Comparison of ENCODE assay signal across 9 cellular contexts in the genomic region with DNA sequence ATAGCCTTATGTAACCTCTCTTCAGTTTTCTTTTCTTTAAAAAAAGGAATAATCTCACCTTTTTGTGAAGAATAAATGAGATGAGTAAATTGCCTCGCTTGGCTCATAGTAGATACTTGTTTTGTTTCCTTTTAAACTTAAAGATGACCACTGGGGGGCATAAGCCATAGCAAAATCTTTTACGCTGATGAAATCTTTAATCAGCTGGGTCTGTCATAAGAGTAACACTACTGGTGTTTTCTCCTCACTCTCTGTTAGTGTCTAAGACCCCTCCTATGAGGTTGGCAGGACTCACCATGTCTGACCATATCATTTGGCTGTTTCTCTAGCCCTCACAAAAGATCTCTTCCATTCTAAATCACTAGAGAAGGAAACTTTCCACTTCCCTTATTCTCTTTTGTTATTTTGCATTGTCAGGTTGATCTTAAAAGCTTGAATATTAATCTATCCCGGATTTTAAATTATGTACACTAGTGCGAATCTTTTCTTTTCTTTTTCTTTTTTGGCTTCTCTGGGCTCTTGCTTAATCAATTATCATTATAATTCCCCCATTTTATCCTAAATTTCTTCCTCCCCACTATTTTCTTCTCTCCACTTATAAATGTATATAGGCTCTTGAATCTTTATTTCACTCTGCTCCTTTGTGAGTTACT. TPM values are rescaled to one million over a fixed set of nuclear protein-coding genes. Genes with fewer than 3 reads are reported as not detected.
A peak's percentile ranks its signal among the peaks of the same experiment; 100 is the strongest.
DNase-seq lines count a peak whose midpoint lies in the region; ATAC-seq and TF ChIP-seq lines count a peak whose summit lies in the region.
"Had no signal": no experiment of that assay in that cellular context is flagged by ENCODE, and none has a peak within 500 bp of the region (broad histone marks: within the 10 kb centered on the region; RNA-seq: fewer than 3 reads in every experiment).

No MANE protein-coding gene starts in this region.

- no peaks in the 10 kb centered on the region for H3K9me3 Mint-ChIP-seq in CD4-positive, CD25-positive, alpha-beta regulatory T cell

- TF ChIP-seq POLR2A in uterus (IDR thresholded peaks at IDR 0.05): no peak

- intact Hi-C loops in uterus (cut with DNase I; ENCODE audit: low total_unique reads): no loop called here

- no peak overlapping the region for H3K27ac ChIP-seq in CD4-positive, CD25-positive, alpha-beta regulatory T cell (ENCODE audit: insufficient read depth, low read length, poor library complexity, severe bottlenecking)
- H3K27ac ChIP-seq in uterus (no peak overlapping the region), substantia nigra (ENCODE audit: low read depth, low read length, poor library complexity, severe bottlenecking) (no peak overlapping the region)
- H3K27ac ChIP-seq: neutrophil had no signal

- H3K27ac Mint-ChIP-seq in CD4-positive, CD25-positive, alpha-beta regulatory T cell: peak overlapping the region; percentile 45 to 84 (median 83)

- TF ChIP-seq CTCF in foreskin fibroblast (IDR thresholded peaks at IDR 0.05; ENCODE audit: low read depth, low read length) (peak; percentile 37), uterus (IDR thresholded peaks at IDR 0.05) (peak; percentile 20 to 40 (median 34))

- H3K4me3 ChIP-seq in CD4-positive, CD25-positive, alpha-beta regulatory T cell (ENCODE audit: low read depth, low read length): no peak overlapping the region
- no peak overlapping the region for H3K4me3 ChIP-seq in foreskin fibroblast (ENCODE audit: low read depth in 1 of 2, low read length in 2 of 2)
- H3K4me3 ChIP-seq in uterus: no peak overlapping the region

- no peaks in the 10 kb centered on the region for H3K27me3 ChIP-seq in CD4-positive, CD25-positive, alpha-beta regulatory T cell (ENCODE audit: control insufficient read depth, insufficient read depth, low read length)
- H3K27me3 ChIP-seq in uterus: no peaks in the 10 kb centered on the region
- H3K27me3 ChIP-seq: neutrophil had no signal

- H3K4me3 Mint-ChIP-seq in CD4-positive, CD25-positive, alpha-beta regulatory T cell: no peak overlapping the region

- no peaks in the 10 kb centered on the region for H3K36me3 Mint-ChIP-seq in CD4-positive, CD25-positive, alpha-beta regulatory T cell

- no peaks in the 10 kb centered on the region for H3K27me3 Mint-ChIP-seq in CD4-positive, CD25-positive, alpha-beta regulatory T cell

- H3K4me1 Mint-ChIP-seq in CD4-positive, CD25-positive, alpha-beta regulatory T cell: peaks cover 9 to 25% (median 10%) of the 10 kb centered on the region in 4 donors

- DNase-seq in CD4-positive, CD25-positive, alpha-beta regulatory T cell: peak in 2 of 3 donors; percentile 67 to 77
- peak; percentile 52 for DNase-seq in H4 (ENCODE audit: low spot score)
- peak; percentile 76 for DNase-seq in SW480 (ENCODE audit: low spot score)
- peak; percentile 21 to 65 for DNase-seq in foreskin fibroblast
- DNase-seq in uterus: no peak
- no peak for DNase-seq in substantia nigra (lab: John Stamatoyannopoulos, UW)
- no peak for DNase-seq in cortex of kidney (lab: John Stamatoyannopoulos, UW)

- H3K36me3 ChIP-seq in CD4-positive, CD25-positive, alpha-beta regulatory T cell (ENCODE audit: control insufficient read depth, insufficient read depth, low read length): no peaks in the 10 kb centered on the region
- H3K36me3 ChIP-seq in uterus: no peaks in the 10 kb centered on the region
- H3K36me3 ChIP-seq: neutrophil had no signal

- no peaks in the 10 kb centered on the region for H3K9me3 ChIP-seq in CD4-positive, CD25-positive, alpha-beta regulatory T cell (ENCODE audit: control insufficient read depth in 2 of 2, low read length in 2 of 2)
- no peaks in the 10 kb centered on the region for H3K9me3 ChIP-seq in uterus
- H3K9me3 ChIP-seq: neutrophil had no signal

- H3K4me1 ChIP-seq in CD4-positive, CD25-positive, alpha-beta regulatory T cell (ENCODE audit: control insufficient read depth, insufficient read depth, low read length, poor library complexity, severe bottlenecking): no peaks in the 10 kb centered on the region
- H3K4me1 ChIP-seq in uterus: no peaks in the 10 kb centered on the region

- peak; percentile 83 to 87 for ATAC-seq in CD4-positive, CD25-positive, alpha-beta regulatory T cell (ENCODE audit: low read depth in 2 of 2)
- no peak for ATAC-seq in GM19351 (IDR thresholded peaks at IDR 0.05; ENCODE audit: unreplicated experiment)

RNA-seq across cellular contexts. Expression of gene STAG3, which starts 12.5 kb away (rescaled TPM):
- total RNA-seq in CD4-positive, CD25-positive, alpha-beta regulatory T cell: 6.2 TPM
- polyA plus RNA-seq in CD4-positive, CD25-positive, alpha-beta regulatory T cell: 1 to 10 TPM in 1 of 4 donors, under 1 TPM in 3; 0.53 to 4.0 (median 0.77) TPM
- 0.35 TPM in 1 of 2 replicates, not detected in the other for total RNA-seq in H4 (2014; rRNA removed; shearing (Covaris generic))
- total RNA-seq in uterus: 1 to 10 TPM in 1 of 4 donors, under 1 TPM in 1, not detected in 2; 0.49 to 2.5 TPM

RNA-seq across cellular contexts. Expression of gene GPC2, which starts 13.0 kb away (rescaled TPM):
- 7.0 TPM for total RNA-seq in CD4-positive, CD25-positive, alpha-beta regulatory T cell
- under 1 TPM in 3 of 4 donors, not detected in 1; 0.16 to 0.27 (median 0.23) TPM for polyA plus RNA-seq in CD4-positive, CD25-positive, alpha-beta regulatory T cell
- 0.95 and 3.6 TPM in 2 replicates for total RNA-seq in H4 (2014; rRNA removed; shearing (Covaris generic))
- total RNA-seq in uterus: 1 to 10 TPM in 2 of 4 donors, under 1 TPM in 1, not detected in 1; under 0.01 to 9.3 (median 4.5) TPM

RNA-seq across cellular contexts. Expression of gene GAL3ST4, which starts 21.8 kb away (rescaled TPM):
- 6.1 TPM for total RNA-seq in CD4-positive, CD25-positive, alpha-beta regulatory T cell
- polyA plus RNA-seq in CD4-positive, CD25-positive, alpha-beta regulatory T cell: 1 to 10 TPM; 2.6 to 7.7 (median 5.3) TPM
- total RNA-seq in H4 (2014; rRNA removed; shearing (Covaris generic)): 0.33 and 0.62 TPM in 2 replicates
- 10 to 100 TPM in 1 of 4 donors, 1 to 10 TPM in 1, under 1 TPM in 1, not detected in 1; 0.51 to 12.1 (median 7.5) TPM for total RNA-seq in uterus

RNA-seq across cellular contexts. Expression of gene PVRIG, which starts 29.6 kb away (rescaled TPM):
- total RNA-seq in CD4-positive, CD25-positive, alpha-beta regulatory T cell: 46.3 TPM
- polyA plus RNA-seq in CD4-positive, CD25-positive, alpha-beta regulatory T cell: 100 to 1,000 TPM in 2 of 4 donors, 10 to 100 TPM in 2; 89.0 to 126 (median 97.6) TPM
- not detected in 2 replicates for total RNA-seq in H4 (2014; rRNA removed; shearing (Covaris generic))
- total RNA-seq in uterus: under 1 TPM in 1 of 4 donors, not detected in 3; 0.21 TPM

RNA-seq across cellular contexts. Expression of gene TRAPPC14, which starts 31.7 kb away (rescaled TPM):
- 54.6 TPM for total RNA-seq in CD4-positive, CD25-positive, alpha-beta regulatory T cell
- polyA plus RNA-seq in CD4-positive, CD25-positive, alpha-beta regulatory T cell: 1 to 10 TPM; 2.3 to 4.3 (median 3.9) TPM
- total RNA-seq in H4 (2014; rRNA removed; shearing (Covaris generic)): 7.7 and 8.0 TPM in 2 replicates
- 10 to 100 TPM in 1 of 4 donors, 1 to 10 TPM in 3; 2.8 to 22.3 (median 5.7) TPM for total RNA-seq in uterus

Comparison
In these comparisons a context has a peak if more than half of its experiments do, and no peak if none do; other contexts are left out.
1. DNase-seq: peak in CD4-positive, CD25-positive, alpha-beta regulatory T cell (2 of 3), H4 (single experiment), SW480 (single experiment) and foreskin fibroblast (2 of 2); none in uterus (0 of 2), substantia nigra (0 of 49) and cortex of kidney (single experiment).